ENCODE assay signal across 17 cellular contexts in genomic region chr5:76616206-76616605, GRCh38. TPM values are rescaled to one million over a fixed set of nuclear protein-coding genes. Genes with fewer than 3 reads are reported as not detected.
"Had no signal": no experiment of that assay in that cellular context is flagged by ENCODE, and none has a peak within 500 bp of the region (broad histone marks: within the 10 kb centered on the region; RNA-seq: fewer than 3 reads in every experiment).

No MANE protein-coding gene starts in this region.

- H3K27me3 ChIP-seq: heart left ventricle, right atrium auricular region, suprapubic skin, thyroid gland had no signal

- H3K4me3 Mint-ChIP-seq: naive thymus-derived CD4-positive, alpha-beta T cell; nephron progenitor cell; stimulated activated effector memory CD8-positive, alpha-beta T cell treated with anti-CD3 and anti-CD28 coated beads, Interleukin-12 subunit alpha, Interleukin-12 subunit beta, amount 100 ng/mL, for 72 hours; type B pancreatic cell had no signal

- H3K4me1 ChIP-seq: heart left ventricle, right atrium auricular region, suprapubic skin, thyroid gland had no signal

- H3K27ac Mint-ChIP-seq: naive thymus-derived CD4-positive, alpha-beta T cell; nephron progenitor cell; stimulated activated effector memory CD8-positive, alpha-beta T cell treated with anti-CD3 and anti-CD28 coated beads, Interleukin-12 subunit alpha, Interleukin-12 subunit beta, amount 100 ng/mL, for 72 hours; type B pancreatic cell had no signal

- H3K9me3 ChIP-seq: heart left ventricle, right atrium auricular region, suprapubic skin, thyroid gland had no signal

- H3K4me3 ChIP-seq: dorsolateral prefrontal cortex, heart left ventricle, right atrium auricular region, suprapubic skin, thyroid gland had no signal

- H3K27ac ChIP-seq: dorsolateral prefrontal cortex, heart left ventricle, right atrium auricular region, suprapubic skin, thyroid gland had no signal

- DNase-seq: cortex of kidney; dorsolateral prefrontal cortex; effector CD8-positive, alpha-beta T cell; heart left ventricle; hippocampal formation; naive thymus-derived CD4-positive, alpha-beta T cell; nephron progenitor cell; posterior cingulate gyrus; stimulated activated CD4-positive, alpha-beta T cell treated with anti-CD3 and anti-CD28 coated beads, Interleukin-4, amount 100 ng/mL, for 1 hour; stimulated activated CD8-positive, alpha-beta memory T cell treated with anti-CD3 and anti-CD28 coated beads, Interleukin-4, amount 100 ng/mL, for 48 hours; stimulated activated naive CD8-positive, alpha-beta T cell treated with anti-CD3 and anti-CD28 coated beads, Interleukin-15, Interleukin-2, amounts not matched to agents 100 U/mL and 50 U/mL, for 24 hours; thyroid gland had no signal

- H3K36me3 ChIP-seq: right atrium auricular region, suprapubic skin had no signal

- H3K9me3 Mint-ChIP-seq: naive thymus-derived CD4-positive, alpha-beta T cell; nephron progenitor cell; stimulated activated effector memory CD8-positive, alpha-beta T cell treated with anti-CD3 and anti-CD28 coated beads, Interleukin-12 subunit alpha, Interleukin-12 subunit beta, amount 100 ng/mL, for 72 hours; type B pancreatic cell had no signal

- H3K27me3 Mint-ChIP-seq: naive thymus-derived CD4-positive, alpha-beta T cell; type B pancreatic cell had no signal

RNA-seq across cellular contexts. Expression of gene F2RL2, which starts 7.0 kb away (rescaled TPM):
- total RNA-seq: lung microvascular endothelial cell; naive thymus-derived CD4-positive, alpha-beta T cell had no signal
